In genomic region chr11:66111158-66111557, GRCh38 we compare ENCODE assay signal across 18 cellular contexts. TPM values are rescaled to one million over a fixed set of nuclear protein-coding genes. Genes with fewer than 3 reads are reported as not detected.
DNase-seq lines count a peak whose midpoint lies in the region; ATAC-seq lines count a peak whose summit lies in the region.
"Had no signal": no experiment of that assay in that cellular context is flagged by ENCODE, and none has a peak within 500 bp of the region (broad histone marks: within the 10 kb centered on the region; RNA-seq: fewer than 3 reads in every experiment).

No MANE protein-coding gene starts in this region.

- H3K4me3 ChIP-seq in BLaER1, result no peak overlapping the region
- no peak overlapping the region for H3K4me3 ChIP-seq in CD4-positive, CD25-positive, alpha-beta regulatory T cell (ENCODE audit: low read depth, low read length)
- H3K4me3 ChIP-seq: dorsolateral prefrontal cortex, lung, spleen, tibial artery had no signal

- peak overlapping the region; percentile 39 to 99 (median 92) for H3K27ac Mint-ChIP-seq in CD4-positive, CD25-positive, alpha-beta regulatory T cell
- H3K27ac Mint-ChIP-seq in T-helper 17 cell, result no peak overlapping the region
- H3K27ac Mint-ChIP-seq: nephron had no signal

- DNase-seq in CD4-positive, CD25-positive, alpha-beta regulatory T cell, result no peak
- DNase-seq in T-helper 17 cell, result no peak
- peak; percentile 33 for DNase-seq in germinal center (ENCODE audit: low spot score)
- DNase-seq in left ventricle myocardium superior, result no peak
- no peak for DNase-seq in NCI-H1092 (lab: John Stamatoyannopoulos, UW)
- DNase-seq: C1 segment of cervical spinal cord, DMS79, dorsolateral prefrontal cortex, NCI-H1105, NCI-H748 treated with DMSO at 0.1 percent for 48 hours, spleen, tibial artery had no signal

- no peaks in the 10 kb centered on the region; the same call in none of the 2 replicates for H3K36me3 ChIP-seq in BLaER1
- peaks cover 8% of the 10 kb centered on the region for H3K36me3 ChIP-seq in CD4-positive, CD25-positive, alpha-beta regulatory T cell (ENCODE audit: control insufficient read depth, insufficient read depth, low read length)
- H3K36me3 ChIP-seq: tibial artery had no signal

- H4K20me1 ChIP-seq in BLaER1, result peaks cover 63% of the 10 kb centered on the region

- H3K9me3 ChIP-seq in BLaER1 (no peaks in the 10 kb centered on the region), T-helper 17 cell (ENCODE audit: control insufficient read depth, low read length, poor library complexity, severe bottlenecking) (no peaks in the 10 kb centered on the region)
- H3K9me3 ChIP-seq in CD4-positive, CD25-positive, alpha-beta regulatory T cell (ENCODE audit: control insufficient read depth in 2 of 2, low read length in 2 of 2), result no peaks in the 10 kb centered on the region
- H3K9me3 ChIP-seq: spleen, tibial artery had no signal

- intact Hi-C loops in left ventricle myocardium superior (cut with micrococcal nuclease), result no loop called here

- no peaks in the 10 kb centered on the region for H3K27me3 Mint-ChIP-seq in CD4-positive, CD25-positive, alpha-beta regulatory T cell
- H3K27me3 Mint-ChIP-seq in T-helper 17 cell, result no peaks in the 10 kb centered on the region
- H3K27me3 Mint-ChIP-seq: brain, progenitor cell of endocrine pancreas had no signal

- no peaks in the 10 kb centered on the region for H3K27me3 ChIP-seq in BLaER1
- H3K27me3 ChIP-seq in CD4-positive, CD25-positive, alpha-beta regulatory T cell (ENCODE audit: control insufficient read depth, insufficient read depth, low read length), result no peaks in the 10 kb centered on the region
- H3K27me3 ChIP-seq: dorsolateral prefrontal cortex, spleen, tibial artery had no signal

- peaks cover 60% of the 10 kb centered on the region for H3K4me1 ChIP-seq in BLaER1
- peaks cover 83% of the 10 kb centered on the region for H3K4me1 ChIP-seq in CD4-positive, CD25-positive, alpha-beta regulatory T cell (ENCODE audit: control insufficient read depth, insufficient read depth, low read length, poor library complexity, severe bottlenecking)

- peaks cover 38% of the 10 kb centered on the region for H3K36me3 Mint-ChIP-seq in CD4-positive, CD25-positive, alpha-beta regulatory T cell
- H3K36me3 Mint-ChIP-seq in T-helper 17 cell (ENCODE audit: low read depth), result peaks cover 7% of the 10 kb centered on the region

- H3K4me2 ChIP-seq in BLaER1, result peak overlapping the region; percentile 20; the same call in 1 of the 2 replicates

- ATAC-seq in CD4-positive, CD25-positive, alpha-beta regulatory T cell (ENCODE audit: low read depth in 2 of 2), result no peak
- ATAC-seq in T-helper 17 cell (no peak), GM18519 (IDR thresholded peaks at IDR 0.05; ENCODE audit: low FRiP score, unreplicated experiment) (no peak), left ventricle myocardium superior (no peak)

- H3K9me3 Mint-ChIP-seq in CD4-positive, CD25-positive, alpha-beta regulatory T cell, result no peaks in the 10 kb centered on the region
- H3K9me3 Mint-ChIP-seq: brain, nephron had no signal

- H3K9ac ChIP-seq in BLaER1, result no peak overlapping the region

- peaks cover 45 to 95% (median 70%) of the 10 kb centered on the region in 4 donors for H3K4me1 Mint-ChIP-seq in CD4-positive, CD25-positive, alpha-beta regulatory T cell
- peaks cover 74% of the 10 kb centered on the region for H3K4me1 Mint-ChIP-seq in T-helper 17 cell

- H3K4me3 Mint-ChIP-seq in CD4-positive, CD25-positive, alpha-beta regulatory T cell, result peak overlapping the region; percentile 5 to 68 (median 30)
- H3K4me3 Mint-ChIP-seq in T-helper 17 cell, result peak overlapping the region; percentile 41
- H3K4me3 Mint-ChIP-seq: brain, nephron had no signal

- no peak overlapping the region for H3K27ac ChIP-seq in BLaER1
- no peak overlapping the region for H3K27ac ChIP-seq in CD4-positive, CD25-positive, alpha-beta regulatory T cell (ENCODE audit: insufficient read depth, low read length, poor library complexity, severe bottlenecking)
- H3K27ac ChIP-seq: dorsolateral prefrontal cortex, tibial artery had no signal

RNA-seq across cellular contexts. Expression of gene PACS1, which starts 41.1 kb away (rescaled TPM):
- 306 TPM for total RNA-seq in CD4-positive, CD25-positive, alpha-beta regulatory T cell
- 10 to 100 TPM; 43.8 to 57.8 (median 47.1) TPM for polyA plus RNA-seq in CD4-positive, CD25-positive, alpha-beta regulatory T cell
- total RNA-seq in T-helper 17 cell (100 to 1,000 TPM; 215 to 227 TPM), left ventricle myocardium superior (59.0 TPM)

RNA-seq across cellular contexts. Expression of gene SF3B2, which starts 59.0 kb away (rescaled TPM):
- total RNA-seq in CD4-positive, CD25-positive, alpha-beta regulatory T cell, result 172 TPM
- 10 to 100 TPM; 67.6 to 79.7 (median 75.2) TPM for polyA plus RNA-seq in CD4-positive, CD25-positive, alpha-beta regulatory T cell
- total RNA-seq in T-helper 17 cell, result 100 to 1,000 TPM; 187 to 208 TPM
- 70.4 TPM for total RNA-seq in left ventricle myocardium superior
